ENCODE assay signal across 1 cellular context in the genomic region with DNA sequence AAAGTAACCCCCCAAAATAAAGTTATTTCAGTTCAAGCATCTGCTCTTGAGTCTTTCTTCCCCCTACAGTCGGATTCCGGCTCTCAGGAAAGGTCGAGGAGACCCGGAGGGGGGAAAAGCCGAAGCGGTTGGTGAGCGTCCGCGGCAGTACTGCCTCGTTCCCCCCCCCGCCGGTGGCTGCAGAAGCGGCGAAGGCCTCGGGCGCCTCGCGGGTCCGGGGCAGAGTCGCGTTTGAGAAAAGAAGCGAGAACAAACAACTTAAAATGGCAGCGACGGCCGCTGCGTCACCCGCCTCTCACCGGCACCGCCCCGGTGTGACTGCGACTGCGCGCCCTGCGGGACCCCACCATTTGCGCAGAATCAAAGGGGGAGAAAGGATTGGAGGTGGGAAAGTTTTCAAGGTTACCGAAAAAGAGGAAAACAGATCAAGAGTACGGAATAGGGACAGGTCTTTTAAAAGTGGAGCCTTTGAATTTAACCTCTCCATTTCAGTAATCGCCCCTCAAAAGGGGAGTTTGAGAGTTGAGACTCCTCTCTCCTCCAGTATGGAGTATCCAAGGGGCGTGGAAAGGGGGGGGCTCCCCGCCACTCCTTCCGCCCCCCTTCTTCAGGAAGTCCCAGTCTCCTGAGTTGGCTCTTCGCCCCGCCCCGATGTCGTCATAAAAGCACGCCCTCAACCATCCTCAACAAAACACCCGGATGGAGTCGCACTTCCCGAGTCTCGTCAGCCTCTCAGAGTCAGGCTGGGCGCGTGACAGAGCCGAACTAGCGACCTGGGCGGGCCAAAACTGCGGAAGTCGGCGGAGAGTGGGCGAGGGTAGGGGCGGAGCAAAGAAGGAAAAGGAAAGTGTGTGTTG.
A peak's percentile ranks its signal among the peaks of the same experiment; 100 is the strongest.
TF ChIP-seq lines count a peak whose summit lies in the region.

No MANE protein-coding gene starts in this region.

TF ChIP-seq in K562, 482 proteins besides CTCF, POLR2A, EP300 and RAD21 (continued from another document):
- no peak for TF ChIP-seq ZNF518B (CRISPR knock-in tag; IDR thresholded peaks at IDR 0.05)
- TF ChIP-seq ZFP1 (CRISPR knock-in tag; IDR thresholded peaks at IDR 0.05) = no peak
- no peak for TF ChIP-seq ZNF184 (CRISPR knock-in tag; IDR thresholded peaks at IDR 0.05)
- TF ChIP-seq JUNB (CRISPR knock-in tag; conservative IDR thresholded peaks at IDR 0.05) = no peak
- TF ChIP-seq ARNT (IDR thresholded peaks at IDR 0.05) = peak; percentile 62 to 64; a peak in 2 of 4 replicates
- no peak for TF ChIP-seq RBM34 (IDR thresholded peaks at IDR 0.05; ENCODE audit: borderline replicate concordance, insufficient read depth, low read length)
- TF ChIP-seq, protein P1, sequence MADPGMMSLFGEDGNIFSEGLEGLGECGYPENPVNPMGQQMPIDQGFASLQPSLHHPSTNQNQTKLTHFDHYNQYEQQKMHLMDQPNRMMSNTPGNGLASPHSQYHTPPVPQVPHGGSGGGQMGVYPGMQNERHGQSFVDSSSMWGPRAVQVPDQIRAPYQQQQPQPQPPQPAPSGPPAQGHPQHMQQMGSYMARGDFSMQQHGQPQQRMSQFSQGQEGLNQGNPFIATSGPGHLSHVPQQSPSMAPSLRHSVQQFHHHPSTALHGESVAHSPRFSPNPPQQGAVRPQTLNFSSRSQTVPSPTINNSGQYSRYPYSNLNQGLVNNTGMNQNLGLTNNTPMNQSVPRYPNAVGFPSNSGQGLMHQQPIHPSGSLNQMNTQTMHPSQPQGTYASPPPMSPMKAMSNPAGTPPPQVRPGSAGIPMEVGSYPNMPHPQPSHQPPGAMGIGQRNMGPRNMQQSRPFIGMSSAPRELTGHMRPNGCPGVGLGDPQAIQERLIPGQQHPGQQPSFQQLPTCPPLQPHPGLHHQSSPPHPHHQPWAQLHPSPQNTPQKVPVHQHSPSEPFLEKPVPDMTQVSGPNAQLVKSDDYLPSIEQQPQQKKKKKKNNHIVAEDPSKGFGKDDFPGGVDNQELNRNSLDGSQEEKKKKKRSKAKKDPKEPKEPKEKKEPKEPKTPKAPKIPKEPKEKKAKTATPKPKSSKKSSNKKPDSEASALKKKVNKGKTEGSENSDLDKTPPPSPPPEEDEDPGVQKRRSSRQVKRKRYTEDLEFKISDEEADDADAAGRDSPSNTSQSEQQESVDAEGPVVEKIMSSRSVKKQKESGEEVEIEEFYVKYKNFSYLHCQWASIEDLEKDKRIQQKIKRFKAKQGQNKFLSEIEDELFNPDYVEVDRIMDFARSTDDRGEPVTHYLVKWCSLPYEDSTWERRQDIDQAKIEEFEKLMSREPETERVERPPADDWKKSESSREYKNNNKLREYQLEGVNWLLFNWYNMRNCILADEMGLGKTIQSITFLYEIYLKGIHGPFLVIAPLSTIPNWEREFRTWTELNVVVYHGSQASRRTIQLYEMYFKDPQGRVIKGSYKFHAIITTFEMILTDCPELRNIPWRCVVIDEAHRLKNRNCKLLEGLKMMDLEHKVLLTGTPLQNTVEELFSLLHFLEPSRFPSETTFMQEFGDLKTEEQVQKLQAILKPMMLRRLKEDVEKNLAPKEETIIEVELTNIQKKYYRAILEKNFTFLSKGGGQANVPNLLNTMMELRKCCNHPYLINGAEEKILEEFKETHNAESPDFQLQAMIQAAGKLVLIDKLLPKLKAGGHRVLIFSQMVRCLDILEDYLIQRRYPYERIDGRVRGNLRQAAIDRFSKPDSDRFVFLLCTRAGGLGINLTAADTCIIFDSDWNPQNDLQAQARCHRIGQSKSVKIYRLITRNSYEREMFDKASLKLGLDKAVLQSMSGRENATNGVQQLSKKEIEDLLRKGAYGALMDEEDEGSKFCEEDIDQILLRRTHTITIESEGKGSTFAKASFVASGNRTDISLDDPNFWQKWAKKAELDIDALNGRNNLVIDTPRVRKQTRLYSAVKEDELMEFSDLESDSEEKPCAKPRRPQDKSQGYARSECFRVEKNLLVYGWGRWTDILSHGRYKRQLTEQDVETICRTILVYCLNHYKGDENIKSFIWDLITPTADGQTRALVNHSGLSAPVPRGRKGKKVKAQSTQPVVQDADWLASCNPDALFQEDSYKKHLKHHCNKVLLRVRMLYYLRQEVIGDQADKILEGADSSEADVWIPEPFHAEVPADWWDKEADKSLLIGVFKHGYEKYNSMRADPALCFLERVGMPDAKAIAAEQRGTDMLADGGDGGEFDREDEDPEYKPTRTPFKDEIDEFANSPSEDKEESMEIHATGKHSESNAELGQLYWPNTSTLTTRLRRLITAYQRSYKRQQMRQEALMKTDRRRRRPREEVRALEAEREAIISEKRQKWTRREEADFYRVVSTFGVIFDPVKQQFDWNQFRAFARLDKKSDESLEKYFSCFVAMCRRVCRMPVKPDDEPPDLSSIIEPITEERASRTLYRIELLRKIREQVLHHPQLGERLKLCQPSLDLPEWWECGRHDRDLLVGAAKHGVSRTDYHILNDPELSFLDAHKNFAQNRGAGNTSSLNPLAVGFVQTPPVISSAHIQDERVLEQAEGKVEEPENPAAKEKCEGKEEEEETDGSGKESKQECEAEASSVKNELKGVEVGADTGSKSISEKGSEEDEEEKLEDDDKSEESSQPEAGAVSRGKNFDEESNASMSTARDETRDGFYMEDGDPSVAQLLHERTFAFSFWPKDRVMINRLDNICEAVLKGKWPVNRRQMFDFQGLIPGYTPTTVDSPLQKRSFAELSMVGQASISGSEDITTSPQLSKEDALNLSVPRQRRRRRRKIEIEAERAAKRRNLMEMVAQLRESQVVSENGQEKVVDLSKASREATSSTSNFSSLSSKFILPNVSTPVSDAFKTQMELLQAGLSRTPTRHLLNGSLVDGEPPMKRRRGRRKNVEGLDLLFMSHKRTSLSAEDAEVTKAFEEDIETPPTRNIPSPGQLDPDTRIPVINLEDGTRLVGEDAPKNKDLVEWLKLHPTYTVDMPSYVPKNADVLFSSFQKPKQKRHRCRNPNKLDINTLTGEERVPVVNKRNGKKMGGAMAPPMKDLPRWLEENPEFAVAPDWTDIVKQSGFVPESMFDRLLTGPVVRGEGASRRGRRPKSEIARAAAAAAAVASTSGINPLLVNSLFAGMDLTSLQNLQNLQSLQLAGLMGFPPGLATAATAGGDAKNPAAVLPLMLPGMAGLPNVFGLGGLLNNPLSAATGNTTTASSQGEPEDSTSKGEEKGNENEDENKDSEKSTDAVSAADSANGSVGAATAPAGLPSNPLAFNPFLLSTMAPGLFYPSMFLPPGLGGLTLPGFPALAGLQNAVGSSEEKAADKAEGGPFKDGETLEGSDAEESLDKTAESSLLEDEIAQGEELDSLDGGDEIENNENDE (IDR thresholded peaks at IDR 0.05; ENCODE audit: low read depth, low read length) = no peak
- no peak for TF ChIP-seq ZNF311 (CRISPR knock-in tag; IDR thresholded peaks at IDR 0.05)
- no peak for TF ChIP-seq CBFB (CRISPR knock-in tag; IDR thresholded peaks at IDR 0.05)
- TF ChIP-seq ZNF436 (CRISPR knock-in tag; IDR thresholded peaks at IDR 0.05) = no peak
- TF ChIP-seq ZNF354B (CRISPR knock-in tag; IDR thresholded peaks at IDR 0.05) = no peak
- no peak for TF ChIP-seq ZNF586 (CRISPR knock-in tag; conservative IDR thresholded peaks at IDR 0.05)
- TF ChIP-seq TRIM28 (IDR thresholded peaks at IDR 0.05) = peak; percentile 36; the same call in 1 of the 2 replicates
- TF ChIP-seq ZNF57 (CRISPR knock-in tag; IDR thresholded peaks at IDR 0.05) = no peak
- 0 out of 2 replicates have a peak, but pooled peaks have one; percentile 51 for TF ChIP-seq SRSF3 (IDR thresholded peaks at IDR 0.05; ENCODE audit: insufficient read depth, low read length)
